In genomic region chr3:87082806-87083440, GRCh38 we compare ENCODE assay signal across 8 cellular contexts.
DNase-seq lines count a peak whose midpoint lies in the region; ATAC-seq and TF ChIP-seq lines count a peak whose summit lies in the region.

No MANE protein-coding gene starts in this region.

- no peak overlapping the region for H3K4me3 ChIP-seq in AG04450 (ENCODE audit: low read depth, low read length)
- no peak overlapping the region for H3K4me3 ChIP-seq in liver (ENCODE audit: low read depth in 1 of 3, low read length in 3 of 3)

- no peak overlapping the region for H3K27ac ChIP-seq in AG04450 (ENCODE audit: low read depth, low read length)
- H3K27ac ChIP-seq in liver (ENCODE audit: low read depth in 1 of 2, low read length in 2 of 2): no peak overlapping the region

- TF ChIP-seq CTCF in AG04450 (IDR thresholded peaks at IDR 0.05; ENCODE audit: low read depth, low read length) (peak; percentile 78), liver (IDR thresholded peaks at IDR 0.05; ENCODE audit: low read depth, low read length, missing input control) (peak; percentile 42)

- H3K36me3 ChIP-seq in liver (ENCODE audit: control insufficient read depth in 4 of 4, insufficient read depth in 3 of 4, low read depth in 1 of 4, low read length in 3 of 4): no peaks in the 10 kb centered on the region

- H3K4me1 ChIP-seq in liver (ENCODE audit: control insufficient read depth in 4 of 4, insufficient read depth in 4 of 4, low read length in 3 of 4): no peaks in the 10 kb centered on the region

- CTCF ChIA-PET in AG04450 (lab: Charles Lee): interaction anchor here (0.6 to 7.6 kb wide), 26 partner anchors 9 to 336 kb away, joined by 3 to 165 read pairs (median 4); partner anchors contain the start of gene VGLL3

- H3K9me3 ChIP-seq in AG04450 (ENCODE audit: control insufficient read depth, insufficient read depth, low read length) (no peaks in the 10 kb centered on the region), liver (ENCODE audit: control insufficient read depth in 4 of 4, low read length in 3 of 4) (no peaks in the 10 kb centered on the region)

- DNase-seq in AG04450 (ENCODE audit: low read depth, low spot score): peak; percentile 30
- peak; percentile 74 to 78 for DNase-seq in NCI-H526 (lab: John Stamatoyannopoulos, UW)
- DNase-seq in cerebellar cortex (ENCODE audit: low spot score): peak; percentile 46
- DNase-seq in activated CD4-positive, alpha-beta T cell treated with anti-CD3 and anti-CD28 coated beads, Interleukin-2, amount 50 U/mL, for 1 hour: no peak
- no peak for DNase-seq in stimulated activated CD4-positive, alpha-beta T cell treated with anti-CD3 and anti-CD28 coated beads, Interleukin-15, amount 100 ng/mL, for 24 hours

- WGBS in liver: 31% methylated on average over 6 of the region's 6 CpGs

- H3K27me3 ChIP-seq in AG04450 (ENCODE audit: control insufficient read depth, insufficient read depth, low read length): no peaks in the 10 kb centered on the region
- H3K27me3 ChIP-seq in liver (ENCODE audit: control insufficient read depth in 4 of 4, insufficient read depth in 4 of 4, low read length in 3 of 4): no peaks in the 10 kb centered on the region

- H3K9ac ChIP-seq in liver (ENCODE audit: low read depth in 1 of 2, low read length in 2 of 2): no peak overlapping the region

- peak; percentile 77 to 80 for TF ChIP-seq RAD21 in liver (IDR thresholded peaks at IDR 0.05)

- ATAC-seq in GM18511 (IDR thresholded peaks at IDR 0.05; ENCODE audit: unreplicated experiment) (peak; percentile 83), HG03159 (IDR thresholded peaks at IDR 0.05; ENCODE audit: unreplicated experiment) (peak; percentile 84)

- POLR2A ChIA-PET in AG04450 (lab: Yijun Ruan, JAX): no interaction called here

TF ChIP-seq in liver, 16 proteins besides CTCF, POLR2A, EP300 and RAD21:
- no peak for TF ChIP-seq MAX (IDR thresholded peaks at IDR 0.05)
- TF ChIP-seq YY1 (IDR thresholded peaks at IDR 0.05): no peak
- no peak for TF ChIP-seq EGR1 (IDR thresholded peaks at IDR 0.05; ENCODE audit: low read depth in 2 of 2)
- TF ChIP-seq REST (IDR thresholded peaks at IDR 0.05): no peak
- no peak for TF ChIP-seq HNF4A (conservative IDR thresholded peaks at IDR 0.05)
- no peak for TF ChIP-seq ATF3 (IDR thresholded peaks at IDR 0.05)
- TF ChIP-seq JUND (IDR thresholded peaks at IDR 0.05): no peak
- TF ChIP-seq NR2F2 (IDR thresholded peaks at IDR 0.05): no peak
- TF ChIP-seq ZBTB33 (IDR thresholded peaks at IDR 0.05): no peak
- TF ChIP-seq RXRA (IDR thresholded peaks at IDR 0.05): no peak
- TF ChIP-seq GABPA (IDR thresholded peaks at IDR 0.05 in 1 of 2, conservative IDR thresholded peaks at IDR 0.05 in 1 of 2): no peak
- no peak for TF ChIP-seq SP1 (IDR thresholded peaks at IDR 0.05)
- no peak for TF ChIP-seq HNF4G (IDR thresholded peaks at IDR 0.05)
- TF ChIP-seq FOXA2 (IDR thresholded peaks at IDR 0.05): no peak
- no peak for TF ChIP-seq FOXA1 (IDR thresholded peaks at IDR 0.05)
- no peak for TF ChIP-seq TAF1 (conservative IDR thresholded peaks at IDR 0.05)

Comparison
In these comparisons a context has a peak if more than half of its experiments do, and no peak if none do; other contexts are left out.
1. DNase-seq: peak in AG04450 (single experiment), NCI-H526 (2 of 2) and cerebellar cortex (single experiment); none in activated CD4-positive, alpha-beta T cell treated with anti-CD3 and anti-CD28 coated beads, Interleukin-2, amount 50 U/mL, for 1 hour (single experiment) and stimulated activated CD4-positive, alpha-beta T cell treated with anti-CD3 and anti-CD28 coated beads, Interleukin-15, amount 100 ng/mL, for 24 hours (single experiment).